In genomic region chr19:45768644-45769053, GRCh38 we compare ENCODE assay signal across 7 cellular contexts. TPM values are rescaled to one million over a fixed set of nuclear protein-coding genes. Genes with fewer than 3 reads are reported as not detected.
DNase-seq lines count a peak whose midpoint lies in the region; ATAC-seq, FAIRE-seq and TF ChIP-seq lines count a peak whose summit lies in the region.

No MANE protein-coding gene starts in this region.

- DNase-seq in GM12892 (ENCODE audit: insufficient read length) (no peak), NT2/D1 (ENCODE audit: low read depth, low spot score) (no peak), amniotic stem cell (lab: John Stamatoyannopoulos, UW) (peak; percentile 26)
- peak; percentile 21 to 37 for DNase-seq in stimulated activated CD4-positive, alpha-beta T cell treated with anti-CD3 and anti-CD28 coated beads, Interleukin-4, amount 100 ng/mL, for 4 hours

- ATAC-seq in HG02678 (IDR thresholded peaks at IDR 0.05; ENCODE audit: unreplicated experiment) (no peak), GM21360 (IDR thresholded peaks at IDR 0.05; ENCODE audit: unreplicated experiment) (no peak)

- FAIRE-seq in GM12892 (lab: Jason Lieb, UNC): peak; percentile 50

- 0 out of 2 replicates have a peak, but pooled peaks have one; percentile 4 for TF ChIP-seq POLR2A in GM12892 (IDR thresholded peaks at IDR 0.05; ENCODE audit: low read depth, low read length)

- H3K4me3 ChIP-seq in NT2/D1 (ENCODE audit: insufficient read length, low read depth): peak overlapping the region; percentile 80
- H3K4me3 ChIP-seq in iPS-15b (ENCODE audit: low read depth, low read length): peak overlapping the region; percentile 87

- H3K9ac ChIP-seq in NT2/D1 (ENCODE audit: insufficient read length, low read depth) (peak overlapping the region; percentile 94), iPS-15b (ENCODE audit: low read depth, low read length) (peak overlapping the region; percentile 87)

- H3K9me3 ChIP-seq in NT2/D1 (ENCODE audit: insufficient read depth, low read length) (no peaks in the 10 kb centered on the region), iPS-15b (ENCODE audit: control insufficient read depth, insufficient read depth, low read length) (no peaks in the 10 kb centered on the region)

- H3K36me3 ChIP-seq in NT2/D1 (ENCODE audit: insufficient read depth, insufficient read length, low read length) (peaks cover 31% of the 10 kb centered on the region), iPS-15b (ENCODE audit: control insufficient read depth, insufficient read depth, low read length) (peaks cover 3% of the 10 kb centered on the region)

- H3K4me1 ChIP-seq in NT2/D1 (ENCODE audit: insufficient read depth, insufficient read length): peaks cover 19% of the 10 kb centered on the region
- H3K4me1 ChIP-seq in iPS-15b (ENCODE audit: control insufficient read depth, insufficient read depth, low read length): peaks cover 8% of the 10 kb centered on the region

- H3K27me3 ChIP-seq in NT2/D1 (ENCODE audit: insufficient read depth, insufficient read length) (no peaks in the 10 kb centered on the region), iPS-15b (ENCODE audit: control insufficient read depth, insufficient read depth, low read length) (no peaks in the 10 kb centered on the region)

RNA-seq across cellular contexts. Expression of gene SIX5, which starts 0.4 kb away (rescaled TPM):
- polyA plus RNA-seq in GM12892 (2012; ENCODE audit: missing spikeins): not detected

RNA-seq across cellular contexts. Expression of gene DMPK, which starts 13.6 kb away (rescaled TPM):
- polyA plus RNA-seq in GM12892 (2012; ENCODE audit: missing spikeins): 16.2 TPM

RNA-seq across cellular contexts. Expression of gene DMWD, which starts 24.0 kb away (rescaled TPM):
- polyA plus RNA-seq in GM12892 (2012; ENCODE audit: missing spikeins): 13.4 TPM

RNA-seq across cellular contexts. Expression of gene MEIOSIN, which starts 35.4 kb away (rescaled TPM):
- polyA plus RNA-seq in GM12892 (2012; ENCODE audit: missing spikeins): not detected

RNA-seq across cellular contexts. Expression of gene FBXO46, which starts 38.0 kb away (rescaled TPM):
- 7.3 TPM for polyA plus RNA-seq in GM12892 (2012; ENCODE audit: missing spikeins)

Comparison
In these comparisons a context has a peak if more than half of its experiments do, and no peak if none do; other contexts are left out.
1. DNase-seq: peak in amniotic stem cell (single experiment) and stimulated activated CD4-positive, alpha-beta T cell treated with anti-CD3 and anti-CD28 coated beads, Interleukin-4, amount 100 ng/mL, for 4 hours (2 of 2); none in GM12892 (single experiment) and NT2/D1 (single experiment).